Comparison of ENCODE assay signal across 1 cellular context in genomic region chr4:4663028-4663427, GRCh38.
TF ChIP-seq lines count a peak whose summit lies in the region.

No MANE protein-coding gene starts in this region.

TF ChIP-seq in endothelial cell of umbilical vein, 7 proteins besides CTCF, POLR2A, EP300 and RAD21 (continued from another document):
- no peak for TF ChIP-seq JUN (IDR thresholded peaks at IDR 0.05; ENCODE audit: borderline replicate concordance, insufficient read depth, insufficient read length, low read depth)
- no peak for TF ChIP-seq MYC (IDR thresholded peaks at IDR 0.05; ENCODE audit: low read depth, low read length)
- TF ChIP-seq FOS (IDR thresholded peaks at IDR 0.05; ENCODE audit: borderline replicate concordance, insufficient read depth, low read length) = peak; percentile 23
- TF ChIP-seq EZH2 (IDR thresholded peaks at IDR 0.05; ENCODE audit: borderline replicate concordance, low read depth, low read length, severe bottlenecking) = no peak
- TF ChIP-seq MAX (IDR thresholded peaks at IDR 0.05; ENCODE audit: insufficient read depth, insufficient read length) = no peak
- no peak for TF ChIP-seq GATA2 (IDR thresholded peaks at IDR 0.05; ENCODE audit: insufficient read depth, insufficient read length, low read depth, low read length)
